Comparison of ENCODE assay signal across 10 cellular contexts in the genomic region with DNA sequence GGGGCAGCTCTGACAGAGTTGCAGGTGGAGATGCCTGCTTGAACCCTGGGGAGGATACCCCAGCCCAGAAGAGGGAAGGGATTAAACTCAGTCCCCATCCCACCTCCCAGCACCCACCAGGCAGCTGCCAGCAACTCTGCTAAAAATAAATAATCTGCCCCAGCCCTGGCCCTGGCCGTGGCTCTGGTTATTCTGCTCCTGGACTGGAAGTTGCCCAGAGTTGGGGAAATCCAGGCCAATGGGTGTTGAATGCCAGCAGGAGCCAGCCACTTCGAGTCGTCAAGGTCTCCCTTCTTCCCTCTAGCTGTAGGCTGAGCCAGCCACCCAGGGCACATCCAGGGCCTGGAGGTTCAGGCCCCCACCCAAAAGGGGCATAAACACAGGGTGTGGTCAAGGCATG. TPM values are rescaled to one million over a fixed set of nuclear protein-coding genes. Genes with fewer than 3 reads are reported as not detected.
DNase-seq lines count a peak whose midpoint lies in the region; ATAC-seq, FAIRE-seq and TF ChIP-seq lines count a peak whose summit lies in the region.
"Had no signal": no experiment of that assay in that cellular context is flagged by ENCODE, and none has a peak within 500 bp of the region (broad histone marks: within the 10 kb centered on the region; RNA-seq: fewer than 3 reads in every experiment).

No MANE protein-coding gene starts in this region.

- H3K27ac ChIP-seq in coronary artery: peak overlapping the region; percentile 90 to 98
- peak overlapping the region; percentile 79 for H3K27ac ChIP-seq in lower lobe of right lung
- H3K27ac ChIP-seq in thyroid gland: peak overlapping the region; percentile 29 to 91 (median 82)
- H3K27ac ChIP-seq in small intestine (ENCODE audit: low read depth in 1 of 2, low read length in 1 of 2): no peak overlapping the region
- H3K27ac ChIP-seq: 22Rv1 had no signal

- ATAC-seq in lower lobe of right lung (peak in 1 of 2 donors; percentile 1), GM19455 (IDR thresholded peaks at IDR 0.05; ENCODE audit: unreplicated experiment) (no peak), HG03342 (IDR thresholded peaks at IDR 0.05; ENCODE audit: unreplicated experiment) (no peak)

- intact Hi-C loops in lower lobe of right lung (cut with DNase I): no loop called here
- intact Hi-C loops in thyroid gland (cut with DNase I): no loop called here

- FAIRE-seq in small intestine (lab: Jason Lieb, UNC): no peak

- H3K4me1 ChIP-seq in lower lobe of right lung (peaks cover 55% of the 10 kb centered on the region), thyroid gland (peaks cover 31 to 66% of the 10 kb centered on the region in 2 donors), small intestine (ENCODE audit: control insufficient read depth in 2 of 2, insufficient read depth in 1 of 2, low read depth in 1 of 2, low read length in 1 of 2) (peaks cover 0 to 3% of the 10 kb centered on the region in 2 donors)

- no peak for TF ChIP-seq POLR2A in thyroid gland (IDR thresholded peaks at IDR 0.05)

- DNase-seq in DMS 273 (lab: John Stamatoyannopoulos, UW; ENCODE audit: unreplicated experiment) (peak; percentile 42), DMS 273 treated with DMSO at 0.1 percent for 48 hours (lab: John Stamatoyannopoulos, UW) (no peak), coronary artery (ENCODE audit: low spot score) (peak; percentile 88), lower lobe of right lung (no peak), thyroid gland (peak; percentile 56 to 58), small intestine (no peak)

- H3K36me3 ChIP-seq in lower lobe of right lung: peaks cover 15% of the 10 kb centered on the region
- H3K36me3 ChIP-seq in thyroid gland: no peaks in the 10 kb centered on the region
- no peaks in the 10 kb centered on the region for H3K36me3 ChIP-seq in small intestine (ENCODE audit: control insufficient read depth in 2 of 2, insufficient read depth in 2 of 2, low read length in 2 of 2)

- WGBS in thyroid gland, 2 donors: 16 to 17% methylated on average over 1 to 3 of the region's 3 CpGs
- 62 to 67% (median 64%) methylated on average over 3 of the region's 3 CpGs for WGBS in small intestine, 3 donors

- TF ChIP-seq CTCF in coronary artery (IDR thresholded peaks at IDR 0.05): no peak
- no peak for TF ChIP-seq CTCF in lower lobe of right lung (IDR thresholded peaks at IDR 0.05)
- TF ChIP-seq CTCF in thyroid gland (IDR thresholded peaks at IDR 0.05): no peak

- H3K4me3 ChIP-seq in coronary artery (peak overlapping the region; percentile 84), lower lobe of right lung (peak overlapping the region; percentile 65), thyroid gland (replicated peaks in 1 of 3) (peak overlapping the region in 1 of 3 donors; percentile 25), small intestine (ENCODE audit: low read depth in 1 of 2, low read length in 2 of 2) (no peak overlapping the region)

- H3K9me3 ChIP-seq in lower lobe of right lung (no peaks in the 10 kb centered on the region), thyroid gland (no peaks in the 10 kb centered on the region), small intestine (ENCODE audit: control insufficient read depth, low read depth) (no peaks in the 10 kb centered on the region)

- H3K27me3 ChIP-seq in lower lobe of right lung (ENCODE audit: low read depth) (peaks cover 13% of the 10 kb centered on the region), thyroid gland (no peaks in the 10 kb centered on the region), small intestine (ENCODE audit: control insufficient read depth in 2 of 2, insufficient read depth in 2 of 2, low read length in 2 of 2) (no peaks in the 10 kb centered on the region)

RNA-seq across cellular contexts. Expression of a gene that starts 0.8 kb away (rescaled TPM):
- total RNA-seq in lower lobe of right lung: 11.8 TPM
- 10 to 100 TPM in 3 of 4 donors, 1 to 10 TPM in 1; 6.1 to 15.6 (median 10.9) TPM for total RNA-seq in thyroid gland
- 10 to 100 TPM in 1 of 3 donors, 1 to 10 TPM in 2; 2.2 to 10.9 (median 4.9) TPM for polyA plus RNA-seq in small intestine

RNA-seq across cellular contexts. Expression of a gene that starts 7.5 kb away (rescaled TPM):
- total RNA-seq in lower lobe of right lung (not detected), thyroid gland (100 to 1,000 TPM in 3 of 4 donors, 10 to 100 TPM in 1; 43.1 to 166 (median 134) TPM)
- polyA plus RNA-seq in small intestine: 1 to 10 TPM in 2 of 3 donors, under 1 TPM in 1; 0.91 to 5.4 (median 3.5) TPM
- total RNA-seq: cerebellum had no signal

RNA-seq across cellular contexts. Expression of a gene that starts 8.0 kb away (rescaled TPM):
- total RNA-seq in lower lobe of right lung (76.8 TPM), thyroid gland (100 to 1,000 TPM in 1 of 4 donors, 10 to 100 TPM in 3; 29.4 to 113 (median 48.3) TPM)
- polyA plus RNA-seq in small intestine: 100 to 1,000 TPM; 219 to 274 (median 245) TPM

RNA-seq across cellular contexts. Expression of a gene that starts 9.1 kb away (rescaled TPM):
- total RNA-seq in lower lobe of right lung: 35.1 TPM
- 10 to 100 TPM; 49.7 to 69.4 (median 53.6) TPM for total RNA-seq in thyroid gland
- polyA plus RNA-seq in small intestine: 100 to 1,000 TPM; 254 to 337 (median 333) TPM

RNA-seq across cellular contexts. Expression of a gene that starts 34.9 kb away (rescaled TPM):
- total RNA-seq in lower lobe of right lung: 2.5 TPM
- total RNA-seq in thyroid gland: 1 to 10 TPM in 1 of 4 donors, under 1 TPM in 2, not detected in 1; 0.13 to 1.3 (median 0.22) TPM
- 10 to 100 TPM; 14.6 to 36.0 (median 28.1) TPM for polyA plus RNA-seq in small intestine

Comparison
In these comparisons a context has a peak if more than half of its experiments do, and no peak if none do; other contexts are left out.
1. DNase-seq: peak in DMS 273 (single experiment), coronary artery (single experiment) and thyroid gland (2 of 2); none in DMS 273 treated with DMSO at 0.1 percent for 48 hours (single experiment), lower lobe of right lung (single experiment) and small intestine (single experiment).
2. H3K27ac ChIP-seq: peak in coronary artery (2 of 2), lower lobe of right lung (single experiment) and thyroid gland (3 of 3); none in small intestine (0 of 2).
3. H3K4me3 ChIP-seq: peak in coronary artery (single experiment) and lower lobe of right lung (single experiment); none in small intestine (0 of 2).
4. RNA of a gene that starts 7.5 kb away (total RNA-seq): 43.1 to 166 TPM in thyroid gland; not detected in lower lobe of right lung (single experiment); every median in the first group is over 10 times any median in the second.